27 cellular contexts compared by ENCODE assay signal in genomic region chr20:8322654-8323053, GRCh38.
"Had no signal": no experiment of that assay in that cellular context is flagged by ENCODE, and none has a peak within 500 bp of the region (broad histone marks: within the 10 kb centered on the region; RNA-seq: fewer than 3 reads in every experiment).

No MANE protein-coding gene starts in this region.

- H3K9me3 ChIP-seq: neutrophil, pancreas, psoas muscle, right lobe of liver, sigmoid colon, stomach, suprapubic skin, testis, tibial artery, transverse colon, upper lobe of right lung, uterus had no signal

- H3K4me1 ChIP-seq: neural progenitor cell, psoas muscle, right lobe of liver, suprapubic skin, testis, tibial artery, transverse colon, upper lobe of right lung, uterus had no signal

- H3K4me2 ChIP-seq: neural progenitor cell had no signal

- H2AFZ ChIP-seq: neural progenitor cell had no signal

- DNase-seq: naive B cell; naive thymus-derived CD8-positive, alpha-beta T cell; nephron progenitor cell; nucleus accumbens; pancreas; psoas muscle; right cardiac atrium; right lobe of liver; sigmoid colon; small intestine; stimulated activated CD4-positive, alpha-beta T cell treated with anti-CD3 and anti-CD28 coated beads, Interleukin-15, amount 100 ng/mL, for 24 hours; stimulated activated CD4-positive, alpha-beta T cell treated with anti-CD3 and anti-CD28 coated beads, Interleukin-2, amount 100 ng/mL, for 24 hours; stimulated activated CD4-positive, alpha-beta T cell treated with anti-CD3 and anti-CD28 coated beads, Interleukin-2, amount 100 ng/mL, for 48 hours; stimulated activated CD4-positive, alpha-beta T cell treated with anti-CD3 and anti-CD28 coated beads, Interleukin-4, amount 100 ng/mL, for 24 hours; stimulated activated naive B cell treated with anti-CD40 and anti-IgM and Interleukin-4, amounts not matched to agents 10 μg/mL and 1 μg/mL and 100 μg/mL, for 72 hours; stimulated activated naive CD4-positive, alpha-beta T cell treated with Interleukin-2 at 50 U/mL for 16 hours; stomach; testis; tibial artery; transverse colon; upper lobe of right lung; uterus had no signal

- H3K9ac ChIP-seq: neural progenitor cell had no signal

- H3K4me3 ChIP-seq: neural progenitor cell, pancreas, psoas muscle, right lobe of liver, sigmoid colon, stomach, suprapubic skin, testis, tibial artery, transverse colon, upper lobe of right lung, uterus had no signal

- H3K27ac ChIP-seq: neural progenitor cell, neutrophil, pancreas, psoas muscle, right lobe of liver, sigmoid colon, stomach, suprapubic skin, testis, tibial artery, transverse colon, upper lobe of right lung, uterus had no signal

- H3K27me3 ChIP-seq: neural progenitor cell, neutrophil, pancreas, right lobe of liver, sigmoid colon, stomach, suprapubic skin, testis, tibial artery, transverse colon, upper lobe of right lung, uterus had no signal

- H3K36me3 ChIP-seq: neural progenitor cell, neutrophil, pancreas, right lobe of liver, sigmoid colon, stomach, suprapubic skin, tibial artery, transverse colon, upper lobe of right lung, uterus had no signal

- ATAC-seq: naive thymus-derived CD8-positive, alpha-beta T cell; natural killer cell treated with Interleukin-12 subunit alpha and Interleukin-12 subunit beta and Interleukin-15 and Interleukin-18, amount 100 ng/mL, for 72 hours; pancreas; psoas muscle; right cardiac atrium; right lobe of liver; stimulated activated effector memory CD8-positive, alpha-beta T cell treated with anti-CD3 and anti-CD28 coated beads, Interleukin-12 subunit alpha, Interleukin-12 subunit beta, amount 100 ng/mL, for 72 hours; stimulated activated naive B cell treated with anti-CD40 and anti-IgM and Interleukin-4, amounts not matched to agents 10 μg/mL and 1 μg/mL and 100 μg/mL, for 72 hours; upper lobe of right lung had no signal
